Comparison of ENCODE assay signal across 2 cellular contexts in genomic region chr1:159922499-159923202, GRCh38.
TF ChIP-seq lines count a peak whose summit lies in the region.

No MANE protein-coding gene starts in this region.

TF ChIP-seq in K562, 482 proteins besides CTCF, POLR2A, EP300 and RAD21 (continues in another document):
- TF ChIP-seq RBM15 (IDR thresholded peaks at IDR 0.05; ENCODE audit: insufficient read depth, low read length), result no peak
- TF ChIP-seq PCBP2 (IDR thresholded peaks at IDR 0.05; ENCODE audit: low read depth, low read length, poor library complexity, severe bottlenecking), result no peak
- TF ChIP-seq ARID2 (IDR thresholded peaks at IDR 0.05), result no peak
- TF ChIP-seq, protein P1, sequence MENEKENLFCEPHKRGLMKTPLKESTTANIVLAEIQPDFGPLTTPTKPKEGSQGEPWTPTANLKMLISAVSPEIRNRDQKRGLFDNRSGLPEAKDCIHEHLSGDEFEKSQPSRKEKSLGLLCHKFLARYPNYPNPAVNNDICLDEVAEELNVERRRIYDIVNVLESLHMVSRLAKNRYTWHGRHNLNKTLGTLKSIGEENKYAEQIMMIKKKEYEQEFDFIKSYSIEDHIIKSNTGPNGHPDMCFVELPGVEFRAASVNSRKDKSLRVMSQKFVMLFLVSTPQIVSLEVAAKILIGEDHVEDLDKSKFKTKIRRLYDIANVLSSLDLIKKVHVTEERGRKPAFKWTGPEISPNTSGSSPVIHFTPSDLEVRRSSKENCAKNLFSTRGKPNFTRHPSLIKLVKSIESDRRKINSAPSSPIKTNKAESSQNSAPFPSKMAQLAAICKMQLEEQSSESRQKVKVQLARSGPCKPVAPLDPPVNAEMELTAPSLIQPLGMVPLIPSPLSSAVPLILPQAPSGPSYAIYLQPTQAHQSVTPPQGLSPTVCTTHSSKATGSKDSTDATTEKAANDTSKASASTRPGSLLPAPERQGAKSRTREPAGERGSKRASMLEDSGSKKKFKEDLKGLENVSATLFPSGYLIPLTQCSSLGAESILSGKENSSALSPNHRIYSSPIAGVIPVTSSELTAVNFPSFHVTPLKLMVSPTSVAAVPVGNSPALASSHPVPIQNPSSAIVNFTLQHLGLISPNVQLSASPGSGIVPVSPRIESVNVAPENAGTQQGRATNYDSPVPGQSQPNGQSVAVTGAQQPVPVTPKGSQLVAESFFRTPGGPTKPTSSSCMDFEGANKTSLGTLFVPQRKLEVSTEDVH (IDR thresholded peaks at IDR 0.05; ENCODE audit: low read depth, partially characterized antibody), result no peak
- TF ChIP-seq MTA3 (IDR thresholded peaks at IDR 0.05; ENCODE audit: borderline replicate concordance), result no peak
- TF ChIP-seq ESRRB (CRISPR knock-in tag; IDR thresholded peaks at IDR 0.05; ENCODE audit: borderline replicate concordance), result no peak
- TF ChIP-seq YBX1 (IDR thresholded peaks at IDR 0.05), result no peak
- TF ChIP-seq COPS2 (conservative IDR thresholded peaks at IDR 0.05), result no peak
- TF ChIP-seq CBX3 (IDR thresholded peaks at IDR 0.05; ENCODE audit: borderline replicate concordance in 1 of 2, low read length in 2 of 2), result no peak
- peak; percentile 64; the same call in 1 of the 2 replicates for TF ChIP-seq ARID4B (CRISPR knock-in tag; IDR thresholded peaks at IDR 0.05)
- no peak for TF ChIP-seq RBM34 (IDR thresholded peaks at IDR 0.05; ENCODE audit: borderline replicate concordance, insufficient read depth, low read length)
- TF ChIP-seq, protein P2, sequence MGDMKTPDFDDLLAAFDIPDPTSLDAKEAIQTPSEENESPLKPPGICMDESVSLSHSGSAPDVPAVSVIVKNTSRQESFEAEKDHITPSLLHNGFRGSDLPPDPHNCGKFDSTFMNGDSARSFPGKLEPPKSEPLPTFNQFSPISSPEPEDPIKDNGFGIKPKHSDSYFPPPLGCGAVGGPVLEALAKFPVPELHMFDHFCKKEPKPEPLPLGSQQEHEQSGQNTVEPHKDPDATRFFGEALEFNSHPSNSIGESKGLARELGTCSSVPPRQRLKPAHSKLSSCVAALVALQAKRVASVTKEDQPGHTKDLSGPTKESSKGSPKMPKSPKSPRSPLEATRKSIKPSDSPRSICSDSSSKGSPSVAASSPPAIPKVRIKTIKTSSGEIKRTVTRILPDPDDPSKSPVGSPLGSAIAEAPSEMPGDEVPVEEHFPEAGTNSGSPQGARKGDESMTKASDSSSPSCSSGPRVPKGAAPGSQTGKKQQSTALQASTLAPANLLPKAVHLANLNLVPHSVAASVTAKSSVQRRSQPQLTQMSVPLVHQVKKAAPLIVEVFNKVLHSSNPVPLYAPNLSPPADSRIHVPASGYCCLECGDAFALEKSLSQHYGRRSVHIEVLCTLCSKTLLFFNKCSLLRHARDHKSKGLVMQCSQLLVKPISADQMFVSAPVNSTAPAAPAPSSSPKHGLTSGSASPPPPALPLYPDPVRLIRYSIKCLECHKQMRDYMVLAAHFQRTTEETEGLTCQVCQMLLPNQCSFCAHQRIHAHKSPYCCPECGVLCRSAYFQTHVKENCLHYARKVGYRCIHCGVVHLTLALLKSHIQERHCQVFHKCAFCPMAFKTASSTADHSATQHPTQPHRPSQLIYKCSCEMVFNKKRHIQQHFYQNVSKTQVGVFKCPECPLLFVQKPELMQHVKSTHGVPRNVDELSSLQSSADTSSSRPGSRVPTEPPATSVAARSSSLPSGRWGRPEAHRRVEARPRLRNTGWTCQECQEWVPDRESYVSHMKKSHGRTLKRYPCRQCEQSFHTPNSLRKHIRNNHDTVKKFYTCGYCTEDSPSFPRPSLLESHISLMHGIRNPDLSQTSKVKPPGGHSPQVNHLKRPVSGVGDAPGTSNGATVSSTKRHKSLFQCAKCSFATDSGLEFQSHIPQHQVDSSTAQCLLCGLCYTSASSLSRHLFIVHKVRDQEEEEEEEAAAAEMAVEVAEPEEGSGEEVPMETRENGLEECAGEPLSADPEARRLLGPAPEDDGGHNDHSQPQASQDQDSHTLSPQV (IDR thresholded peaks at IDR 0.05), result no peak
- TF ChIP-seq, protein P3, sequence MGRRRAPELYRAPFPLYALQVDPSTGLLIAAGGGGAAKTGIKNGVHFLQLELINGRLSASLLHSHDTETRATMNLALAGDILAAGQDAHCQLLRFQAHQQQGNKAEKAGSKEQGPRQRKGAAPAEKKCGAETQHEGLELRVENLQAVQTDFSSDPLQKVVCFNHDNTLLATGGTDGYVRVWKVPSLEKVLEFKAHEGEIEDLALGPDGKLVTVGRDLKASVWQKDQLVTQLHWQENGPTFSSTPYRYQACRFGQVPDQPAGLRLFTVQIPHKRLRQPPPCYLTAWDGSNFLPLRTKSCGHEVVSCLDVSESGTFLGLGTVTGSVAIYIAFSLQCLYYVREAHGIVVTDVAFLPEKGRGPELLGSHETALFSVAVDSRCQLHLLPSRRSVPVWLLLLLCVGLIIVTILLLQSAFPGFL (CRISPR knock-in tag; IDR thresholded peaks at IDR 0.05), result no peak

TF ChIP-seq in HepG2, 621 proteins besides CTCF, POLR2A, EP300 and RAD21:
- TF ChIP-seq SNAI1 (CRISPR knock-in tag; IDR thresholded peaks at IDR 0.05; ENCODE audit: borderline replicate concordance) (no peak), ZNF576 (CRISPR knock-in tag; IDR thresholded peaks at IDR 0.05) (no peak), GRHL1 (CRISPR knock-in tag; conservative IDR thresholded peaks at IDR 0.05) (no peak), KDM3A (CRISPR knock-in tag; IDR thresholded peaks at IDR 0.05; ENCODE audit: low read depth) (no peak), SOX6 (IDR thresholded peaks at IDR 0.05) (no peak), SOX6 (CRISPR knock-in tag; IDR thresholded peaks at IDR 0.05) (no peak), ZNF766 (CRISPR knock-in tag; IDR thresholded peaks at IDR 0.05; ENCODE audit: borderline replicate concordance) (no peak), ZNF34 (CRISPR knock-in tag; IDR thresholded peaks at IDR 0.05; ENCODE audit: borderline replicate concordance) (no peak), ZNF33A (CRISPR knock-in tag; IDR thresholded peaks at IDR 0.05; ENCODE audit: borderline replicate concordance) (no peak), SP4 (CRISPR knock-in tag; IDR thresholded peaks at IDR 0.05) (no peak)
- TF ChIP-seq, protein P4, sequence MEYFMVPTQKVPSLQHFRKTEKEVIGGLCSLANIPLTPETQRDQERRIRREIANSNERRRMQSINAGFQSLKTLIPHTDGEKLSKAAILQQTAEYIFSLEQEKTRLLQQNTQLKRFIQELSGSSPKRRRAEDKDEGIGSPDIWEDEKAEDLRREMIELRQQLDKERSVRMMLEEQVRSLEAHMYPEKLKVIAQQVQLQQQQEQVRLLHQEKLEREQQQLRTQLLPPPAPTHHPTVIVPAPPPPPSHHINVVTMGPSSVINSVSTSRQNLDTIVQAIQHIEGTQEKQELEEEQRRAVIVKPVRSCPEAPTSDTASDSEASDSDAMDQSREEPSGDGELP (IDR thresholded peaks at IDR 0.05; ENCODE audit: borderline replicate concordance, low read depth), result peak; percentile 51; the same call in 1 of the 2 replicates
- TF ChIP-seq, protein P5, sequence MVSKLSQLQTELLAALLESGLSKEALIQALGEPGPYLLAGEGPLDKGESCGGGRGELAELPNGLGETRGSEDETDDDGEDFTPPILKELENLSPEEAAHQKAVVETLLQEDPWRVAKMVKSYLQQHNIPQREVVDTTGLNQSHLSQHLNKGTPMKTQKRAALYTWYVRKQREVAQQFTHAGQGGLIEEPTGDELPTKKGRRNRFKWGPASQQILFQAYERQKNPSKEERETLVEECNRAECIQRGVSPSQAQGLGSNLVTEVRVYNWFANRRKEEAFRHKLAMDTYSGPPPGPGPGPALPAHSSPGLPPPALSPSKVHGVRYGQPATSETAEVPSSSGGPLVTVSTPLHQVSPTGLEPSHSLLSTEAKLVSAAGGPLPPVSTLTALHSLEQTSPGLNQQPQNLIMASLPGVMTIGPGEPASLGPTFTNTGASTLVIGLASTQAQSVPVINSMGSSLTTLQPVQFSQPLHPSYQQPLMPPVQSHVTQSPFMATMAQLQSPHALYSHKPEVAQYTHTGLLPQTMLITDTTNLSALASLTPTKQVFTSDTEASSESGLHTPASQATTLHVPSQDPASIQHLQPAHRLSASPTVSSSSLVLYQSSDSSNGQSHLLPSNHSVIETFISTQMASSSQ (IDR thresholded peaks at IDR 0.05; ENCODE audit: low read depth), result 0 out of 2 replicates have a peak, but pooled peaks have one; percentile 38
- TF ChIP-seq, protein P5 (CRISPR knock-in tag; IDR thresholded peaks at IDR 0.05; ENCODE audit: borderline replicate concordance), result peak; percentile 42; the same call in 1 of the 2 replicates
- TF ChIP-seq, protein P6, sequence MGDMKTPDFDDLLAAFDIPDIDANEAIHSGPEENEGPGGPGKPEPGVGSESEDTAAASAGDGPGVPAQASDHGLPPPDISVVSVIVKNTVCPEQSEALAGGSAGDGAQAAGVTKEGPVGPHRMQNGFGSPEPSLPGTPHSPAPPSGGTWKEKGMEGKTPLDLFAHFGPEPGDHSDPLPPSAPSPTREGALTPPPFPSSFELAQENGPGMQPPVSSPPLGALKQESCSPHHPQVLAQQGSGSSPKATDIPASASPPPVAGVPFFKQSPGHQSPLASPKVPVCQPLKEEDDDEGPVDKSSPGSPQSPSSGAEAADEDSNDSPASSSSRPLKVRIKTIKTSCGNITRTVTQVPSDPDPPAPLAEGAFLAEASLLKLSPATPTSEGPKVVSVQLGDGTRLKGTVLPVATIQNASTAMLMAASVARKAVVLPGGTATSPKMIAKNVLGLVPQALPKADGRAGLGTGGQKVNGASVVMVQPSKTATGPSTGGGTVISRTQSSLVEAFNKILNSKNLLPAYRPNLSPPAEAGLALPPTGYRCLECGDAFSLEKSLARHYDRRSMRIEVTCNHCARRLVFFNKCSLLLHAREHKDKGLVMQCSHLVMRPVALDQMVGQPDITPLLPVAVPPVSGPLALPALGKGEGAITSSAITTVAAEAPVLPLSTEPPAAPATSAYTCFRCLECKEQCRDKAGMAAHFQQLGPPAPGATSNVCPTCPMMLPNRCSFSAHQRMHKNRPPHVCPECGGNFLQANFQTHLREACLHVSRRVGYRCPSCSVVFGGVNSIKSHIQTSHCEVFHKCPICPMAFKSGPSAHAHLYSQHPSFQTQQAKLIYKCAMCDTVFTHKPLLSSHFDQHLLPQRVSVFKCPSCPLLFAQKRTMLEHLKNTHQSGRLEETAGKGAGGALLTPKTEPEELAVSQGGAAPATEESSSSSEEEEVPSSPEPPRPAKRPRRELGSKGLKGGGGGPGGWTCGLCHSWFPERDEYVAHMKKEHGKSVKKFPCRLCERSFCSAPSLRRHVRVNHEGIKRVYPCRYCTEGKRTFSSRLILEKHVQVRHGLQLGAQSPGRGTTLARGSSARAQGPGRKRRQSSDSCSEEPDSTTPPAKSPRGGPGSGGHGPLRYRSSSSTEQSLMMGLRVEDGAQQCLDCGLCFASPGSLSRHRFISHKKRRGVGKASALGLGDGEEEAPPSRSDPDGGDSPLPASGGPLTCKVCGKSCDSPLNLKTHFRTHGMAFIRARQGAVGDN (CRISPR knock-in tag; IDR thresholded peaks at IDR 0.05), result peak; percentile 27
